ENCODE assay signal across 12 cellular contexts in genomic region chr6:18242062-18242851, GRCh38. TPM values are rescaled to one million over a fixed set of nuclear protein-coding genes. Genes with fewer than 3 reads are reported as not detected.
DNase-seq lines count a peak whose midpoint lies in the region; ATAC-seq, FAIRE-seq and TF ChIP-seq lines count a peak whose summit lies in the region.
"Had no signal": no experiment of that assay in that cellular context is flagged by ENCODE, and none has a peak within 500 bp of the region (broad histone marks: within the 10 kb centered on the region; RNA-seq: fewer than 3 reads in every experiment).

No MANE protein-coding gene starts in this region.

- H3K27ac Mint-ChIP-seq in T-helper 1 cell treated with Interleukin-12 subunit alpha and Interleukin-12 subunit beta and Interleukin-4 antibody, amounts not matched to agents 30 μg/mL and 1 μg/mL, for 36 hours: peak overlapping the region; percentile 74
- peak overlapping the region; percentile 25 for H3K27ac Mint-ChIP-seq in endothelial cell (ENCODE audit: unreplicated experiment)
- peak overlapping the region in 2 of 7 donors; percentile 52 to 69 for H3K27ac Mint-ChIP-seq in CD14-positive monocyte
- H3K27ac Mint-ChIP-seq: B cell had no signal

- DNase-seq in T-helper 1 cell: no peak
- no peak for DNase-seq in SK-N-MC (ENCODE audit: low read depth, low spot score)
- no peak for DNase-seq in endothelial cell (ENCODE audit: low spot score)
- DNase-seq in psoas muscle: no peak
- no peak for DNase-seq in mucosa of gallbladder (ENCODE audit: low spot score)
- no peak for DNase-seq in CD14-positive monocyte (ENCODE audit: low spot score)
- no peak for DNase-seq in HTR-8/SVneo (ENCODE audit: insufficient read length, low spot score)
- DNase-seq: NCI-H446 treated with DMSO at 0.1 percent for 48 hours had no signal

- FAIRE-seq in HTR-8/SVneo (lab: Jason Lieb, UNC): no peak
- FAIRE-seq: endometrium had no signal

- H3K36me3 ChIP-seq in SK-N-MC (ENCODE audit: insufficient read depth, low read length) (peaks cover 100% of the 10 kb centered on the region), psoas muscle (ENCODE audit: insufficient read depth in 1 of 2, low read depth in 1 of 2) (peaks cover 0 to 70% of the 10 kb centered on the region in 2 donors)

- TF ChIP-seq CTCF in endothelial cell (IDR thresholded peaks at IDR 0.05; ENCODE audit: unreplicated experiment): no peak
- no peak for TF ChIP-seq CTCF in psoas muscle (IDR thresholded peaks at IDR 0.05)
- TF ChIP-seq CTCF in CD14-positive monocyte (IDR thresholded peaks at IDR 0.05): no peak

- H3K27me3 ChIP-seq in psoas muscle (ENCODE audit: insufficient read depth in 3 of 3, low read length in 2 of 3): no peaks in the 10 kb centered on the region

- no peak overlapping the region for H3K4me3 Mint-ChIP-seq in T-helper 1 cell treated with Interleukin-12 subunit alpha and Interleukin-12 subunit beta and Interleukin-4 antibody, amounts not matched to agents 30 μg/mL and 1 μg/mL, for 36 hours
- H3K4me3 Mint-ChIP-seq in endothelial cell (ENCODE audit: unreplicated experiment) (peak overlapping the region; percentile 39), CD14-positive monocyte (no peak overlapping the region)
- H3K4me3 Mint-ChIP-seq: B cell had no signal

- intact Hi-C loops in psoas muscle (cut with DNase I) (no loop called here), CD14-positive monocyte (cut with micrococcal nuclease) (no loop called here)

- peaks cover 56% of the 10 kb centered on the region for H3K36me3 Mint-ChIP-seq in T-helper 1 cell treated with Interleukin-12 subunit alpha and Interleukin-12 subunit beta and Interleukin-4 antibody, amounts not matched to agents 30 μg/mL and 1 μg/mL, for 36 hours (ENCODE audit: low read depth)
- H3K36me3 Mint-ChIP-seq in endothelial cell (ENCODE audit: low read depth, unreplicated experiment) (peaks cover 24% of the 10 kb centered on the region), CD14-positive monocyte (peaks cover 61 to 75% of the 10 kb centered on the region in 2 donors)

- WGBS in psoas muscle, 3 donors: 86 to 95% (median 91%) methylated on average over 11 of the region's 11 CpGs

- H3K4me3 ChIP-seq in SK-N-MC: no peak overlapping the region
- no peak overlapping the region for H3K4me3 ChIP-seq in psoas muscle

- H3K9ac ChIP-seq in SK-N-MC (ENCODE audit: insufficient read length): no peak overlapping the region
- H3K9ac ChIP-seq: parathyroid adenoma had no signal

- H3K4me1 ChIP-seq in psoas muscle: no peaks in the 10 kb centered on the region
- H3K4me1 ChIP-seq: parathyroid adenoma had no signal

- H3K27ac ChIP-seq in SK-N-MC (peak overlapping the region; percentile 17; the same call in 1 of the 2 replicates), psoas muscle (no peak overlapping the region)
- H3K27ac ChIP-seq: parathyroid adenoma had no signal

- H3K9me3 ChIP-seq in SK-N-MC (ENCODE audit: low read depth, low read length): no peaks in the 10 kb centered on the region
- H3K9me3 ChIP-seq in psoas muscle: no peaks in the 10 kb centered on the region

- peaks cover 45% of the 10 kb centered on the region for H3K4me1 Mint-ChIP-seq in T-helper 1 cell treated with Interleukin-12 subunit alpha and Interleukin-12 subunit beta and Interleukin-4 antibody, amounts not matched to agents 30 μg/mL and 1 μg/mL, for 36 hours (ENCODE audit: low read depth)
- H3K4me1 Mint-ChIP-seq in endothelial cell (ENCODE audit: unreplicated experiment): peaks cover 4% of the 10 kb centered on the region
- no peaks in the 10 kb centered on the region for H3K4me1 Mint-ChIP-seq in CD14-positive monocyte

- peak; percentile 58 to 98 (median 92) for ATAC-seq in psoas muscle

- H3K27me3 Mint-ChIP-seq in T-helper 1 cell treated with Interleukin-12 subunit alpha and Interleukin-12 subunit beta and Interleukin-4 antibody, amounts not matched to agents 30 μg/mL and 1 μg/mL, for 36 hours (ENCODE audit: low read depth): no peaks in the 10 kb centered on the region
- H3K27me3 Mint-ChIP-seq in endothelial cell (ENCODE audit: unreplicated experiment): no peaks in the 10 kb centered on the region
- no peaks in the 10 kb centered on the region for H3K27me3 Mint-ChIP-seq in CD14-positive monocyte (ENCODE audit: low read depth in 3 of 3)
- H3K27me3 Mint-ChIP-seq: B cell had no signal

- no peaks in the 10 kb centered on the region for H3K9me3 Mint-ChIP-seq in T-helper 1 cell treated with Interleukin-12 subunit alpha and Interleukin-12 subunit beta and Interleukin-4 antibody, amounts not matched to agents 30 μg/mL and 1 μg/mL, for 36 hours
- H3K9me3 Mint-ChIP-seq in endothelial cell (ENCODE audit: unreplicated experiment) (no peaks in the 10 kb centered on the region), CD14-positive monocyte (no peaks in the 10 kb centered on the region)

RNA-seq across cellular contexts. Expression of gene DEK, which starts 22.1 kb away (rescaled TPM):
- 61.2 TPM for total RNA-seq in endothelial cell (ENCODE audit: unreplicated experiment)
- 10 to 100 TPM; 65.0 to 91.0 (median 69.2) TPM for total RNA-seq in psoas muscle
- 10 to 100 TPM; 28.7 to 66.1 (median 44.3) TPM for polyA plus RNA-seq in psoas muscle
- 59.8 TPM for total RNA-seq in mucosa of gallbladder
- 10 to 100 TPM; 56.5 to 63.9 TPM for polyA plus RNA-seq in CD14-positive monocyte
